Comparison of ENCODE assay signal across 34 cellular contexts in the genomic region with DNA sequence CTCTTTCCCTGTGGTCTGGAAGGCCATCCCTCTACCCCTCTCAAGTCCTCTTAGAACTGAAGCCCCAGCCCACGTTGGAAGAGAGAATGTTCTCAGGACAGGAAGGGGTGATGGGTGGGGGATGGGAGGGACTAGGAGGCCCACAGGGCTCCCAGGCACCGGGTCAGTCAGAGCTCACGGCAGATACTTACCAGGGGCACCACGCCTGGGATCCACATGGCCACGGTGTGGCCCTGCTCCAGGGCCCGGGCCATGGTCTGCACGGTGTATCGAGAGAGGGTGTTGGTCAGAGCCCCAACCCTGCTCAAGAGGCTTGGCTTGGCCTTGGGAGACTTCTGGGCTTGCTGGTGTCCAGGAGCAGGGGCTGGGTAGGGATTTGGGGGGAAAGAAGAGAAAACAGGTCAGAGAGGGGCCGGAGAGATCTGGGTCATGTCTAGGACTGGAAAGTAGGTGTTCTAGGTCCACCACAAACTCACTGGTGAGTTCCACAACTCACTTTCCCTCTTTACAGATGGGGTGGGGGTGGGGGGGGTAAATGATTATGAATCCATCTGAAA. TPM values are rescaled to one million over a fixed set of nuclear protein-coding genes. Genes with fewer than 3 reads are reported as not detected.
"Had no signal": no experiment of that assay in that cellular context is flagged by ENCODE, and none has a peak within 500 bp of the region (broad histone marks: within the 10 kb centered on the region; RNA-seq: fewer than 3 reads in every experiment).

No MANE protein-coding gene starts in this region.

- H3K27ac Mint-ChIP-seq: activated B cell treated with CpG ODN at 0.5 μM for 24 hours; activated CD8-positive, alpha-beta T cell treated with anti-CD3 and anti-CD28 coated beads for 36 hours; activated naive CD8-positive, alpha-beta T cell; activated T-helper 17 cell treated with anti-CD3 and anti-CD28 coated beads, Interleukin-2, amount 50 U/mL, for 72 hours; T-helper 17 cell; T-helper 2 cell treated with Interferon-gamma antibody and Interleukin-4, amounts not matched to agents 5 μg/mL and 100 μg/mL, for 36 hours had no signal

- H3K27me3 ChIP-seq: brain microvascular endothelial cell, gastroesophageal sphincter had no signal

- H3K36me3 ChIP-seq: brain microvascular endothelial cell, esophagus squamous epithelium, gastroesophageal sphincter, WERI-Rb-1 had no signal

- H3K9me3 Mint-ChIP-seq: activated B cell treated with CpG ODN at 0.5 μM for 24 hours; activated CD8-positive, alpha-beta T cell treated with anti-CD3 and anti-CD28 coated beads for 36 hours; activated T-cell treated with anti-CD3 and anti-CD28 coated beads, Interleukin-2, amount 50 U/mL, for 4 hours; activated T-helper 17 cell treated with anti-CD3 and anti-CD28 coated beads, Interleukin-2, amount 50 U/mL, for 72 hours; T-helper 2 cell treated with Interferon-gamma antibody and Interleukin-4, amounts not matched to agents 5 μg/mL and 100 μg/mL, for 36 hours had no signal

- H3K4me3 ChIP-seq: esophagus squamous epithelium, gastroesophageal sphincter had no signal

- ATAC-seq: activated CD4-positive, CD25-positive, alpha-beta regulatory T cell treated with anti-CD3 and anti-CD28 coated beads, Interleukin-2, amount 50 U/mL, for 24 hours; activated CD8-positive, alpha-beta T cell treated with anti-CD3 and anti-CD28 coated beads for 36 hours; activated T-cell treated with anti-CD3 and anti-CD28 coated beads, Interleukin-2, amount 50 U/mL, for 4 hours; activated T-helper 17 cell treated with anti-CD3 and anti-CD28 coated beads, Interleukin-2, amount 50 U/mL, for 72 hours; gastroesophageal sphincter; T-helper 17 cell had no signal

- H3K4me3 Mint-ChIP-seq: activated B cell treated with CpG ODN at 0.5 μM for 24 hours; activated CD8-positive, alpha-beta T cell treated with anti-CD3 and anti-CD28 coated beads for 36 hours; activated naive CD8-positive, alpha-beta T cell; activated T-cell treated with anti-CD3 and anti-CD28 coated beads, Interleukin-2, amount 50 U/mL, for 4 hours; activated T-helper 17 cell treated with anti-CD3 and anti-CD28 coated beads, Interleukin-2, amount 50 U/mL, for 72 hours; T-helper 17 cell; T-helper 2 cell treated with Interferon-gamma antibody and Interleukin-4, amounts not matched to agents 5 μg/mL and 100 μg/mL, for 36 hours had no signal

- H3K36me3 Mint-ChIP-seq: activated naive CD8-positive, alpha-beta T cell had no signal

- H3K9me3 ChIP-seq: esophagus squamous epithelium, gastroesophageal sphincter had no signal

- H3K4me1 Mint-ChIP-seq: activated B cell treated with CpG ODN at 0.5 μM for 24 hours; activated T-helper 17 cell treated with anti-CD3 and anti-CD28 coated beads, Interleukin-2, amount 50 U/mL, for 72 hours had no signal

- H3K27ac ChIP-seq: brain microvascular endothelial cell, epithelial cell of prostate, esophagus squamous epithelium, gastroesophageal sphincter, WERI-Rb-1 had no signal

- DNase-seq: activated B cell treated with CpG ODN at 0.5 μM for 24 hours; activated CD4-positive, alpha-beta T cell treated with anti-CD3 and anti-CD28 coated beads for 48 hours; activated CD4-positive, alpha-beta T cell treated with anti-CD3 and anti-CD28 coated beads, Interleukin-2, amount 50 U/mL, for 1 hour; activated CD4-positive, alpha-beta T cell treated with anti-CD3 and anti-CD28 coated beads, Interleukin-2, amount 50 U/mL, for 48 hours; activated CD8-positive, alpha-beta memory T cell treated with anti-CD3 and anti-CD28 coated beads for 24 hours; activated CD8-positive, alpha-beta T cell treated with anti-CD3 and anti-CD28 coated beads for 36 hours; activated effector memory CD4-positive, alpha-beta T cell treated with Interleukin-2 at 50 U/mL for 16 hours; activated gamma-delta T cell treated with Interleukin-2 at 50 U/mL for 16 hours; activated naive CD4-positive, alpha-beta T cell treated with anti-CD3 and anti-CD28 coated beads, Interleukin-2, amount 50 U/mL, for 16 hours; activated naive CD4-positive, alpha-beta T cell treated with Interleukin-2 at 50 U/mL for 16 hours; activated T-cell treated with anti-CD3 and anti-CD28 coated beads, Interleukin-2, amount 50 U/mL, for 4 hours; amniotic stem cell; brain microvascular endothelial cell; caudate nucleus; effector CD8-positive, alpha-beta T cell; esophagus squamous epithelium; foreskin melanocyte; T-helper 1 cell; T-helper 17 cell; T1000; WERI-Rb-1 had no signal

RNA-seq across cellular contexts. Expression of a gene that starts 9.8 kb away (rescaled TPM):
- total RNA-seq: dermis microvascular lymphatic vessel endothelial cell, endothelial cell of umbilical vein had no signal

RNA-seq across cellular contexts. Expression of a gene that starts 21.2 kb away (rescaled TPM):
- total RNA-seq: activated CD8-positive, alpha-beta T cell treated with anti-CD3 and anti-CD28 coated beads for 36 hours; activated T-cell treated with anti-CD3 and anti-CD28 coated beads, Interleukin-2, amount 50 U/mL, for 4 hours; astrocyte; bronchial epithelial cell; chondrocyte; dermis microvascular lymphatic vessel endothelial cell; endothelial cell of umbilical vein; esophagus squamous epithelium; fibroblast of villous mesenchyme; glomerular endothelial cell had no signal
